ENCODE assay signal across 10 cellular contexts in the genomic region with DNA sequence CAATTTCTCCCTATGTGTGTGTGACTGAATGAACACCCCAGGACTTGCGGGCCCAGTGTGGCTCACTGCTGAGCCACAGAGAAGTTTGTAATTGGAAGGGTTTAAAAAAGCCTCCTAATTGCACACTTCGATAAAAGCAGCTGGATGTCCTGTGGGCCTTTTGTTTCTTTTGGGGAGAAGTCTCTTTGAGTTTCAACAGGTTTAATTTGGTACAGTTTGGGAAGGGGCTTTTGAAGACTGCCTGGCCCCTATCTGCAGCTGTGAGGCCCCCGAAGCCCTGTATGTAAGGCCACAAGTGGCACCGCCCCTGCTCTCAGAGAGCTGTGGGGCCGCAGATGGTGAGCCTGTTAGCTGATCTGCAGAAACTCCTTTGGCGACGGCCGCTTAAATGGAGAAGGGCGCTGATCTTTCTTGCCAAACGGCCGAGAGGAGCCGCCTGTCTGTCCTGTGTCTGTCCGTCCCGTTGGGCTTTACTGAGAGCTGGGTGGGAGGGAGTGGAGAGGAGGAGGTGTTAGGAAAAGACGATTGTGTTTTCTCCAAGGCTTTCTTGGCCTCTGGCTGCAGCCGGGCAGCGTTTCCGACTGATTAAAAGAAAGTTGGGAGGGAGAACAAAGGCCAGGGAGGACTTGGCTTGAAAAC. TPM values are rescaled to one million over a fixed set of nuclear protein-coding genes. Genes with fewer than 3 reads are reported as not detected.
DNase-seq lines count a peak whose midpoint lies in the region; ATAC-seq and TF ChIP-seq lines count a peak whose summit lies in the region.
"Had no signal": no experiment of that assay in that cellular context is flagged by ENCODE, and none has a peak within 500 bp of the region (broad histone marks: within the 10 kb centered on the region; RNA-seq: fewer than 3 reads in every experiment).

No MANE protein-coding gene starts in this region.

- no peaks in the 10 kb centered on the region for H3K4me1 Mint-ChIP-seq in T-helper 17 cell

- no peak overlapping the region for H3K27ac Mint-ChIP-seq in T-helper 17 cell
- H3K27ac Mint-ChIP-seq: dendritic cell treated with granulocyte-macrophage colony-stimulating factor and Interleukin-4, amounts not matched to agents 40 ng/mL and 50 ng/mL, for 4 days had no signal

- ATAC-seq in lung (ENCODE audit: insufficient read depth, low FRiP score) (no peak), T-helper 17 cell (no peak), omental fat pad (ENCODE audit: low FRiP score) (no peak)

- H3K4me3 ChIP-seq in duodenal mucosa (ENCODE audit: low read depth in 1 of 2, low read length in 2 of 2) (peak overlapping the region; percentile 16 to 40), lung (peak overlapping the region; percentile 16), urinary bladder (ENCODE audit: low read depth, low read length) (peak overlapping the region; percentile 94)

- TF ChIP-seq CTCF in lung (IDR thresholded peaks at IDR 0.05; ENCODE audit: control extremely low read depth, extremely low read depth) (no peak), omental fat pad (IDR thresholded peaks at IDR 0.05) (no peak)

- H3K27me3 ChIP-seq in duodenal mucosa (ENCODE audit: control insufficient read depth in 1 of 2, insufficient read depth in 2 of 2, low read length in 2 of 2) (peaks cover 20% of the 10 kb centered on the region in 2 donors), lung (ENCODE audit: control insufficient read depth, insufficient read depth) (no peaks in the 10 kb centered on the region)

- H3K27ac ChIP-seq in duodenal mucosa (ENCODE audit: low read depth, low read length) (peak overlapping the region; percentile 20), lung (ENCODE audit: low read depth in 1 of 2, low read length in 1 of 2) (no peak overlapping the region), urinary bladder (ENCODE audit: low read depth) (peak overlapping the region; percentile 80)
- H3K27ac ChIP-seq: C4-2B had no signal

- peaks cover 53% of the 10 kb centered on the region for H3K27me3 Mint-ChIP-seq in T-helper 17 cell

- H3K4me1 ChIP-seq in duodenal mucosa (ENCODE audit: control insufficient read depth in 1 of 2, insufficient read depth in 2 of 2, low read length in 2 of 2) = peaks cover 0 to 8% of the 10 kb centered on the region in 2 donors
- H3K4me1 ChIP-seq in lung (ENCODE audit: control insufficient read depth in 2 of 2, insufficient read depth in 2 of 2, low read length in 2 of 2) = peaks cover 0 to 3% of the 10 kb centered on the region in 2 donors
- H3K4me1 ChIP-seq in urinary bladder (ENCODE audit: insufficient read depth) = no peaks in the 10 kb centered on the region

- DNase-seq in SIG-M5 treated with dmso at 0.1 percent for 504 hours (lab: John Stamatoyannopoulos, UW; ENCODE audit: unreplicated experiment) (peak; percentile 35), SIG-M5 (lab: John Stamatoyannopoulos, UW) (no peak), lung (ENCODE audit: low spot score) (no peak), GM19238 (ENCODE audit: insufficient read length, low spot score) (no peak), T-helper 17 cell (no peak), omental fat pad (ENCODE audit: low spot score) (no peak)

- 30 to 33% methylated on average over 18 of the region's 18 CpGs for WGBS in lung, 2 donors
- WGBS in urinary bladder = 16% methylated on average over 18 of the region's 18 CpGs

- H3K4me3 Mint-ChIP-seq in T-helper 17 cell = no peak overlapping the region
- H3K4me3 Mint-ChIP-seq: dendritic cell treated with granulocyte-macrophage colony-stimulating factor and Interleukin-4, amounts not matched to agents 40 ng/mL and 50 ng/mL, for 4 days had no signal

- H3K9ac ChIP-seq in duodenal mucosa (ENCODE audit: low read depth in 1 of 2, low read length in 2 of 2) = no peak overlapping the region

- H3K9me3 ChIP-seq in duodenal mucosa (ENCODE audit: control insufficient read depth in 1 of 2, low read length in 2 of 2) = no peaks in the 10 kb centered on the region
- H3K9me3 ChIP-seq in lung (ENCODE audit: control insufficient read depth in 2 of 2, insufficient read depth in 1 of 2, low read length in 1 of 2) = peaks cover 0 to 2% of the 10 kb centered on the region in 2 donors
- H3K9me3 ChIP-seq in T-helper 17 cell (ENCODE audit: control insufficient read depth, low read length, poor library complexity, severe bottlenecking) = no peaks in the 10 kb centered on the region

- H3K36me3 Mint-ChIP-seq in T-helper 17 cell (ENCODE audit: low read depth) = no peaks in the 10 kb centered on the region

- H3K36me3 ChIP-seq in duodenal mucosa (ENCODE audit: control insufficient read depth in 1 of 2, insufficient read depth in 2 of 2, low read length in 2 of 2) = no peaks in the 10 kb centered on the region
- H3K36me3 ChIP-seq in lung (ENCODE audit: control insufficient read depth in 2 of 2, insufficient read depth in 2 of 2, low read length in 2 of 2) = no peaks in the 10 kb centered on the region
- no peaks in the 10 kb centered on the region for H3K36me3 ChIP-seq in urinary bladder (ENCODE audit: insufficient read depth)

RNA-seq across cellular contexts. Expression of gene FBLN1, which starts 2.1 kb away (rescaled TPM):
- 100 to 1,000 TPM; 350 to 357 TPM for total RNA-seq in lung
- polyA plus RNA-seq in lung = 100 to 1,000 TPM in 1 of 2 donors, 10 to 100 TPM in 1; 82.7 to 116 TPM
- total RNA-seq in urinary bladder = 700 TPM
- polyA plus RNA-seq in urinary bladder = 1,381 TPM
- total RNA-seq in T-helper 17 cell = under 1 TPM; 0.34 to 0.90 TPM
- total RNA-seq in omental fat pad = 100 to 1,000 TPM; 131 to 349 (median 293) TPM

Comparison
In these comparisons a context has a peak if more than half of its experiments do, and no peak if none do; other contexts are left out.
1. H3K27ac ChIP-seq: peak in duodenal mucosa (single experiment) and urinary bladder (single experiment); none in lung (0 of 2).
2. H3K4me3 ChIP-seq: peak in every context shown above with its lines; median percentile 94 in urinary bladder; 28 in duodenal mucosa; 16 in lung.
3. RNA of gene FBLN1, which starts 2.1 kb away (total RNA-seq): 700 TPM in urinary bladder (single experiment), 350 to 357 TPM in lung and 131 to 349 TPM in omental fat pad; 0.34 to 0.90 TPM in T-helper 17 cell; every median in the first group is over 10 times any median in the second.